11 cellular contexts compared by ENCODE assay signal in the genomic region with DNA sequence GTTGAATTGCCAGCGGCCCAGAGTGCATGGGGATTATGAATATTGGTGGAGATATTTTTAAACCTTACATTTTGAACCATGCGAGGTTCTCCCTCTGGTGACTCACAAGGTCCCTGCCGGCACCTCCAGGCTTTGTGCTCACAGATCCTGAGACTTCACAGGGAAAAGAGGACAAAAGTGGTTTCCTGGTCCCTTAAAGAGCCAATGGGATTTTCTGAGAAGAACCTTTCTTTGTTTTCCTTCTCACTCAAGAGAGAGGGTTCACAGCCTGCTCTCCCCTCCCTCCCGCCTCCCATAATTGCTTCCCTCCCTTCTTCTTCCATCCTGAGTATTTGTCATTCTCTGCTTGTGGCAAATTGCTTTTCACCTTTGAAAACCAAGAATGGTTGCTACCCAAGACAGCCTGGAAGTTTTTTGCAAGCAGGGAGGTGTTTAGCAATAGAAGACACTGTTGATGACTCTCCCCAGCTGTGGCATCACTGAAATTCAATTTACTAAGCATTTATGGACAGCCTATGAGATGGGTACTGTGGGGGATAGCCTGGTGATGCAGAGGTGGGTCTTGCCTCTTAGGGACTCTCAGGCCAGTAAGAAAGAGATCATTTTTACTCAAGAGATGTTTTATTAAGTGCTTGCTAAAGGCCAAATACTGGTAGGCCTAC.
DNase-seq lines count a peak whose midpoint lies in the region; ATAC-seq, FAIRE-seq and TF ChIP-seq lines count a peak whose summit lies in the region.
"Had no signal": no experiment of that assay in that cellular context is flagged by ENCODE, and none has a peak within 500 bp of the region (broad histone marks: within the 10 kb centered on the region; RNA-seq: fewer than 3 reads in every experiment).

No MANE protein-coding gene starts in this region.

- peaks cover 3% of the 10 kb centered on the region for H3K27me3 Mint-ChIP-seq in activated T-cell treated with anti-CD3 and anti-CD28 coated beads, Interleukin-2, amount 50 U/mL, for 24 hours
- peaks cover 8% of the 10 kb centered on the region for H3K27me3 Mint-ChIP-seq in activated T-cell treated with anti-CD3 and anti-CD28 coated beads, Interleukin-2, amount 50 U/mL, for 4 hours (ENCODE audit: low read depth)
- peaks cover 5% of the 10 kb centered on the region for H3K27me3 Mint-ChIP-seq in activated CD4-positive, alpha-beta memory T cell treated with anti-CD3 and anti-CD28 coated beads, Interleukin-2, amount 10 ng/mL, durations not matched to agents 7 days and 5 days
- peaks cover 8% of the 10 kb centered on the region for H3K27me3 Mint-ChIP-seq in glutamatergic neuron (ENCODE audit: unreplicated experiment)

- H3K27me3 ChIP-seq in subcutaneous abdominal adipose tissue (ENCODE audit: control insufficient read depth in 5 of 5, insufficient read depth in 4 of 5, low read length in 5 of 5) (peaks cover 0 to 4% (median 0%) of the 10 kb centered on the region in 5 donors), small intestine (ENCODE audit: control insufficient read depth in 2 of 2, insufficient read depth in 2 of 2, low read length in 2 of 2) (no peaks in the 10 kb centered on the region)

- H3K9ac ChIP-seq in subcutaneous abdominal adipose tissue (ENCODE audit: low read length in 5 of 5), result no peak overlapping the region

- ATAC-seq in activated T-cell treated with anti-CD3 and anti-CD28 coated beads, Interleukin-2, amount 50 U/mL, for 4 hours, result no peak

- H3K9me3 ChIP-seq in subcutaneous abdominal adipose tissue (ENCODE audit: control insufficient read depth in 5 of 5, low read length in 5 of 5) (no peaks in the 10 kb centered on the region), small intestine (ENCODE audit: control insufficient read depth, low read depth) (no peaks in the 10 kb centered on the region)

- H3K4me1 ChIP-seq in subcutaneous abdominal adipose tissue (ENCODE audit: control insufficient read depth in 5 of 5, insufficient read depth in 5 of 5, low read length in 5 of 5) (peaks cover 35 to 89% (median 85%) of the 10 kb centered on the region in 5 donors), small intestine (ENCODE audit: control insufficient read depth in 2 of 2, insufficient read depth in 1 of 2, low read depth in 1 of 2, low read length in 1 of 2) (no peaks in the 10 kb centered on the region)

- TF ChIP-seq CTCF in glutamatergic neuron (IDR thresholded peaks at IDR 0.05; ENCODE audit: partially characterized antibody, unreplicated experiment), result no peak

- H3K4me3 ChIP-seq in subcutaneous abdominal adipose tissue (ENCODE audit: low read depth in 1 of 5, low read length in 5 of 5), result no peak overlapping the region
- no peak overlapping the region for H3K4me3 ChIP-seq in small intestine (ENCODE audit: low read depth in 1 of 2, low read length in 2 of 2)

- POLR2A ChIA-PET in activated CD4-positive, alpha-beta memory T cell treated with anti-CD3 and anti-CD28 coated beads, Interleukin-2, amount 10 ng/mL, durations not matched to agents 7 days and 5 days (lab: Charles Lee), result no interaction called here

- WGBS in small intestine, 3 donors, result 67 to 84% (median 76%) methylated on average over 4 of the region's 4 CpGs

- CTCF ChIA-PET in activated CD4-positive, alpha-beta memory T cell treated with anti-CD3 and anti-CD28 coated beads, Interleukin-2, amount 10 ng/mL, durations not matched to agents 7 days and 5 days (lab: Charles Lee), result interaction anchor here (1.3 kb wide), 1 partner anchor 41 kb away, joined by 3 read pairs; no protein-coding TSS in a partner anchor

- H3K36me3 Mint-ChIP-seq in activated T-cell treated with anti-CD3 and anti-CD28 coated beads, Interleukin-2, amount 50 U/mL, for 24 hours (ENCODE audit: low read depth), result no peaks in the 10 kb centered on the region
- no peaks in the 10 kb centered on the region for H3K36me3 Mint-ChIP-seq in activated T-cell treated with anti-CD3 and anti-CD28 coated beads, Interleukin-2, amount 50 U/mL, for 4 hours (ENCODE audit: insufficient read depth)
- no peaks in the 10 kb centered on the region for H3K36me3 Mint-ChIP-seq in activated CD4-positive, alpha-beta memory T cell treated with anti-CD3 and anti-CD28 coated beads, Interleukin-2, amount 10 ng/mL, durations not matched to agents 7 days and 5 days (ENCODE audit: low read depth)
- H3K36me3 Mint-ChIP-seq in glutamatergic neuron (ENCODE audit: unreplicated experiment), result no peaks in the 10 kb centered on the region

- peaks cover 6% of the 10 kb centered on the region for H3K4me1 Mint-ChIP-seq in activated T-cell treated with anti-CD3 and anti-CD28 coated beads, Interleukin-2, amount 50 U/mL, for 24 hours (ENCODE audit: low read depth)
- peaks cover 7% of the 10 kb centered on the region for H3K4me1 Mint-ChIP-seq in activated T-cell treated with anti-CD3 and anti-CD28 coated beads, Interleukin-2, amount 50 U/mL, for 4 hours (ENCODE audit: low read depth)
- peaks cover 22% of the 10 kb centered on the region for H3K4me1 Mint-ChIP-seq in activated CD4-positive, alpha-beta memory T cell treated with anti-CD3 and anti-CD28 coated beads, Interleukin-2, amount 10 ng/mL, durations not matched to agents 7 days and 5 days
- peaks cover 19% of the 10 kb centered on the region for H3K4me1 Mint-ChIP-seq in glutamatergic neuron (ENCODE audit: low read depth, unreplicated experiment)

- H3K9me3 Mint-ChIP-seq in activated T-cell treated with anti-CD3 and anti-CD28 coated beads, Interleukin-2, amount 50 U/mL, for 24 hours, result no peaks in the 10 kb centered on the region
- no peaks in the 10 kb centered on the region for H3K9me3 Mint-ChIP-seq in activated T-cell treated with anti-CD3 and anti-CD28 coated beads, Interleukin-2, amount 50 U/mL, for 4 hours
- H3K9me3 Mint-ChIP-seq in activated CD4-positive, alpha-beta memory T cell treated with anti-CD3 and anti-CD28 coated beads, Interleukin-2, amount 10 ng/mL, durations not matched to agents 7 days and 5 days, result peaks cover 2% of the 10 kb centered on the region
- peaks cover 13% of the 10 kb centered on the region for H3K9me3 Mint-ChIP-seq in glutamatergic neuron (ENCODE audit: unreplicated experiment)

- no peak overlapping the region for H3K27ac Mint-ChIP-seq in activated T-cell treated with anti-CD3 and anti-CD28 coated beads, Interleukin-2, amount 50 U/mL, for 24 hours
- peak overlapping the region; percentile 47 for H3K27ac Mint-ChIP-seq in activated CD4-positive, alpha-beta memory T cell treated with anti-CD3 and anti-CD28 coated beads, Interleukin-2, amount 10 ng/mL, durations not matched to agents 7 days and 5 days
- H3K27ac Mint-ChIP-seq in glutamatergic neuron (ENCODE audit: unreplicated experiment), result no peak overlapping the region

- H3K27ac ChIP-seq in subcutaneous abdominal adipose tissue (ENCODE audit: low read depth, low read length) (peak overlapping the region; percentile 6), small intestine (ENCODE audit: low read depth in 1 of 2, low read length in 1 of 2) (no peak overlapping the region)

- DNase-seq in activated T-cell treated with anti-CD3 and anti-CD28 coated beads, Interleukin-2, amount 50 U/mL, for 24 hours, result peak; percentile 1
- DNase-seq in activated T-cell treated with anti-CD3 and anti-CD28 coated beads, Interleukin-2, amount 50 U/mL, for 4 hours, result no peak
- no peak for DNase-seq in activated CD4-positive, alpha-beta memory T cell treated with anti-CD3 and anti-CD28 coated beads, Interleukin-2, amount 10 ng/mL, durations not matched to agents 7 days and 5 days
- DNase-seq in glutamatergic neuron (peak; percentile 2), activated gamma-delta T cell treated with Interleukin-2 at 50 U/mL for 16 hours (no peak), NK-92 (lab: John Stamatoyannopoulos, UW; ENCODE audit: unreplicated experiment) (no peak), small intestine (no peak)
- DNase-seq: NCI-H187 treated with DMSO at 0.1 percent for 48 hours, SIG-M5 had no signal

- FAIRE-seq in small intestine (lab: Jason Lieb, UNC), result no peak
- FAIRE-seq: keratinocyte had no signal

- no peaks in the 10 kb centered on the region for H3K36me3 ChIP-seq in subcutaneous abdominal adipose tissue (ENCODE audit: control insufficient read depth in 5 of 5, insufficient read depth in 5 of 5, low read length in 5 of 5)
- H3K36me3 ChIP-seq in small intestine (ENCODE audit: control insufficient read depth in 2 of 2, insufficient read depth in 2 of 2, low read length in 2 of 2), result no peaks in the 10 kb centered on the region

- no peak overlapping the region for H3K4me3 Mint-ChIP-seq in activated T-cell treated with anti-CD3 and anti-CD28 coated beads, Interleukin-2, amount 50 U/mL, for 24 hours
- no peak overlapping the region for H3K4me3 Mint-ChIP-seq in activated T-cell treated with anti-CD3 and anti-CD28 coated beads, Interleukin-2, amount 50 U/mL, for 4 hours
- H3K4me3 Mint-ChIP-seq in activated CD4-positive, alpha-beta memory T cell treated with anti-CD3 and anti-CD28 coated beads, Interleukin-2, amount 10 ng/mL, durations not matched to agents 7 days and 5 days, result no peak overlapping the region
- H3K4me3 Mint-ChIP-seq in glutamatergic neuron (ENCODE audit: unreplicated experiment), result no peak overlapping the region

Comparison
In these comparisons a context has a peak if more than half of its experiments do, and no peak if none do; other contexts are left out.
1. DNase-seq: peak in activated T-cell treated with anti-CD3 and anti-CD28 coated beads, Interleukin-2, amount 50 U/mL, for 24 hours (single experiment) and glutamatergic neuron (single experiment); none in activated T-cell treated with anti-CD3 and anti-CD28 coated beads, Interleukin-2, amount 50 U/mL, for 4 hours (single experiment), activated CD4-positive, alpha-beta memory T cell treated with anti-CD3 and anti-CD28 coated beads, Interleukin-2, amount 10 ng/mL, durations not matched to agents 7 days and 5 days (single experiment), activated gamma-delta T cell treated with Interleukin-2 at 50 U/mL for 16 hours (single experiment), NK-92 (single experiment) and small intestine (single experiment).